ENCODE assay signal across 31 cellular contexts in the genomic region with DNA sequence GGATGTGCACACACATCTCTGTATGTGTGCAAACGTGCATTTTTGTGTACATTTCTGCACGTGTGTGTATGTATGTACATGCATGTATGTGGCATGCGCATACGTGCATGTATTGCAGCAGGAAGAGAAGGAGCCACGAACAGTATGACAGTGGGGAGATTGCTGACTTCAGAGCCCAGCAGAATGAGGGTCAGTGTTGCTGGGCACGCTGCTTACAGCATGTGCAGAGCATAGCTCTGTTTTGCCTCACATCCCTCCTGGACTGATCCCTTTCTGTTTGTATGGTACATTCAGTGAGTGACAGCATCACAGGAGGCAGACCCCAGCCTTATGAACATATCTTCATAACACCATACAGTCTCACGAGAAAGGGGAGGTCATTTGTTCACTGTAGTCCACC.
"Had no signal": no experiment of that assay in that cellular context is flagged by ENCODE, and none has a peak within 500 bp of the region (broad histone marks: within the 10 kb centered on the region; RNA-seq: fewer than 3 reads in every experiment).

No MANE protein-coding gene starts in this region.

- H3K9me3 ChIP-seq: adrenal gland, ascending aorta, breast epithelium, esophagus squamous epithelium had no signal

- H3K27me3 ChIP-seq: adrenal gland, ascending aorta, breast epithelium, esophagus squamous epithelium, gastroesophageal sphincter had no signal

- H3K27ac ChIP-seq: adrenal gland, ascending aorta, breast epithelium, cardiac muscle cell, epithelial cell of prostate, esophagus squamous epithelium, gastroesophageal sphincter had no signal

- H3K4me3 Mint-ChIP-seq: activated CD4-positive, alpha-beta memory T cell treated with anti-CD3 and anti-CD28 coated beads for 36 hours; activated CD4-positive, alpha-beta T cell treated with anti-CD3 and anti-CD28 coated beads for 36 hours; activated CD4-positive, alpha-beta T cell treated with anti-CD3 and anti-CD28 coated beads, Interleukin-2, amount 10 ng/mL, durations not matched to agents 24 days and 14 days; activated CD8-positive, alpha-beta memory T cell treated with anti-CD3 and anti-CD28 coated beads, Interleukin-2, amount 10 ng/mL, durations not matched to agents 7 days and 5 days; activated CD8-positive, alpha-beta T cell treated with anti-CD3 and anti-CD28 coated beads, Interleukin-2, amount 10 ng/mL, durations not matched to agents 7 days and 5 days; activated naive CD4-positive, alpha-beta T cell treated with anti-CD3 and anti-CD28 coated beads for 36 hours; activated naive CD4-positive, alpha-beta T cell treated with anti-CD3 and anti-CD28 coated beads, Interleukin-2, amount 50 U/mL, for 24 hours; activated naive CD8-positive, alpha-beta T cell treated with anti-CD3 and anti-CD28 coated beads for 36 hours; activated naive CD8-positive, alpha-beta T cell treated with anti-CD3 and anti-CD28 coated beads, Interleukin-2, amount 50 U/mL, for 24 hours; activated T-helper 1 cell treated with anti-CD3 and anti-CD28 coated beads, Interleukin-12 subunit alpha, Interleukin-12 subunit beta, Interleukin-2, Interleukin-4 antibody, amounts not matched to agents 30 ng/mL and 10 ng/mL and 1 ng/mL, durations not matched to agents 14 hours and 24 hours and 36 hours; central memory CD8-positive, alpha-beta T cell had no signal

- H3K4me1 ChIP-seq: adrenal gland, ascending aorta, breast epithelium, esophagus squamous epithelium, gastroesophageal sphincter had no signal

- DNase-seq: activated CD4-positive, alpha-beta memory T cell treated with anti-CD3 and anti-CD28 coated beads for 36 hours; activated CD4-positive, alpha-beta T cell treated with anti-CD3 and anti-CD28 coated beads for 36 hours; activated CD4-positive, alpha-beta T cell treated with anti-CD3 and anti-CD28 coated beads, Interleukin-2, amount 10 ng/mL, durations not matched to agents 24 days and 14 days; activated CD4-positive, CD25-positive, alpha-beta regulatory T cell; activated CD4-positive, CD25-positive, alpha-beta regulatory T cell treated with anti-CD3 and anti-CD28 coated beads, Interleukin-2, amount 50 U/mL, for 72 hours; activated CD8-positive, alpha-beta memory T cell treated with anti-CD3 and anti-CD28 coated beads, Interleukin-2, amount 10 ng/mL, durations not matched to agents 7 days and 5 days; activated CD8-positive, alpha-beta memory T cell treated with anti-CD3 and anti-CD28 coated beads, Interleukin-2, amount 50 U/mL, for 4 hours; activated CD8-positive, alpha-beta T cell treated with anti-CD3 and anti-CD28 coated beads, Interleukin-2, amount 10 ng/mL, durations not matched to agents 7 days and 5 days; activated effector memory CD4-positive, alpha-beta T cell treated with anti-CD3 and anti-CD28 coated beads, Interleukin-2, amount 50 U/mL, for 16 hours; activated naive CD4-positive, alpha-beta T cell treated with anti-CD3 and anti-CD28 coated beads for 36 hours; activated naive CD8-positive, alpha-beta T cell treated with anti-CD3 and anti-CD28 coated beads for 36 hours; activated naive CD8-positive, alpha-beta T cell treated with anti-CD3 and anti-CD28 coated beads, Interleukin-2, amount 50 U/mL, for 24 hours; activated T-cell treated with anti-CD3 and anti-CD28 coated beads, Interleukin-2, amount 50 U/mL, for 1 hour; activated T-cell treated with anti-CD3 and anti-CD28 coated beads, Interleukin-2, amount 50 U/mL, for 48 hours; adrenal gland; amygdala; cortex of kidney; dermis blood vessel endothelial cell; effector CD8-positive, alpha-beta T cell; esophagus squamous epithelium; foreskin melanocyte; T-helper 2 cell had no signal

- H3K27ac Mint-ChIP-seq: activated CD4-positive, alpha-beta memory T cell treated with anti-CD3 and anti-CD28 coated beads for 36 hours; activated CD4-positive, alpha-beta T cell treated with anti-CD3 and anti-CD28 coated beads for 36 hours; activated CD4-positive, alpha-beta T cell treated with anti-CD3 and anti-CD28 coated beads, Interleukin-2, amount 10 ng/mL, durations not matched to agents 24 days and 14 days; activated CD8-positive, alpha-beta memory T cell treated with anti-CD3 and anti-CD28 coated beads, Interleukin-2, amount 10 ng/mL, durations not matched to agents 7 days and 5 days; activated CD8-positive, alpha-beta T cell treated with anti-CD3 and anti-CD28 coated beads, Interleukin-2, amount 10 ng/mL, durations not matched to agents 7 days and 5 days; activated naive CD4-positive, alpha-beta T cell treated with anti-CD3 and anti-CD28 coated beads for 36 hours; activated naive CD4-positive, alpha-beta T cell treated with anti-CD3 and anti-CD28 coated beads, Interleukin-2, amount 50 U/mL, for 24 hours; activated naive CD8-positive, alpha-beta T cell treated with anti-CD3 and anti-CD28 coated beads for 36 hours; activated naive CD8-positive, alpha-beta T cell treated with anti-CD3 and anti-CD28 coated beads, Interleukin-2, amount 50 U/mL, for 24 hours; activated T-helper 1 cell treated with anti-CD3 and anti-CD28 coated beads, Interleukin-12 subunit alpha, Interleukin-12 subunit beta, Interleukin-2, Interleukin-4 antibody, amounts not matched to agents 30 ng/mL and 10 ng/mL and 1 ng/mL, durations not matched to agents 14 hours and 24 hours and 36 hours; activated T-helper 2 cell treated with anti-CD3 and anti-CD28 coated beads, Interferon-gamma antibody, Interleukin-2, Interleukin-4, amounts not matched to agents 10 μg/mL and 5 μg/mL and 100 μg/mL, durations not matched to agents 14 hours and 24 hours and 36 hours had no signal

- H3K4me1 Mint-ChIP-seq: activated CD4-positive, alpha-beta T cell treated with anti-CD3 and anti-CD28 coated beads for 36 hours; activated CD4-positive, alpha-beta T cell treated with anti-CD3 and anti-CD28 coated beads, Interleukin-2, amount 10 ng/mL, durations not matched to agents 24 days and 14 days; activated CD8-positive, alpha-beta memory T cell treated with anti-CD3 and anti-CD28 coated beads, Interleukin-2, amount 10 ng/mL, durations not matched to agents 7 days and 5 days; activated naive CD4-positive, alpha-beta T cell treated with anti-CD3 and anti-CD28 coated beads, Interleukin-2, amount 50 U/mL, for 24 hours; activated naive CD8-positive, alpha-beta T cell treated with anti-CD3 and anti-CD28 coated beads for 36 hours; activated naive CD8-positive, alpha-beta T cell treated with anti-CD3 and anti-CD28 coated beads, Interleukin-2, amount 50 U/mL, for 24 hours; central memory CD8-positive, alpha-beta T cell had no signal

- H3K4me3 ChIP-seq: adrenal gland, ascending aorta, breast epithelium, cardiac muscle cell, esophagus squamous epithelium, gastroesophageal sphincter had no signal

- H3K27me3 Mint-ChIP-seq: activated CD4-positive, alpha-beta memory T cell treated with anti-CD3 and anti-CD28 coated beads for 36 hours; activated CD4-positive, alpha-beta T cell treated with anti-CD3 and anti-CD28 coated beads for 36 hours; activated CD4-positive, alpha-beta T cell treated with anti-CD3 and anti-CD28 coated beads, Interleukin-2, amount 10 ng/mL, durations not matched to agents 24 days and 14 days; activated CD8-positive, alpha-beta memory T cell treated with anti-CD3 and anti-CD28 coated beads, Interleukin-2, amount 10 ng/mL, durations not matched to agents 7 days and 5 days; activated naive CD4-positive, alpha-beta T cell treated with anti-CD3 and anti-CD28 coated beads, Interleukin-2, amount 50 U/mL, for 24 hours; activated naive CD8-positive, alpha-beta T cell treated with anti-CD3 and anti-CD28 coated beads for 36 hours; activated naive CD8-positive, alpha-beta T cell treated with anti-CD3 and anti-CD28 coated beads, Interleukin-2, amount 50 U/mL, for 24 hours; central memory CD8-positive, alpha-beta T cell had no signal

- ATAC-seq: activated CD4-positive, alpha-beta T cell treated with anti-CD3 and anti-CD28 coated beads for 36 hours; activated CD8-positive, alpha-beta memory T cell treated with anti-CD3 and anti-CD28 coated beads, Interleukin-2, amount 10 ng/mL, durations not matched to agents 7 days and 5 days; activated CD8-positive, alpha-beta T cell treated with anti-CD3 and anti-CD28 coated beads, Interleukin-2, amount 10 ng/mL, durations not matched to agents 7 days and 5 days; activated naive CD8-positive, alpha-beta T cell treated with anti-CD3 and anti-CD28 coated beads, Interleukin-2, amount 50 U/mL, for 24 hours; gastroesophageal sphincter had no signal

- H3K36me3 ChIP-seq: adrenal gland, ascending aorta, breast epithelium, cardiac muscle cell, esophagus squamous epithelium, gastroesophageal sphincter had no signal

- H3K9me3 Mint-ChIP-seq: activated naive CD4-positive, alpha-beta T cell treated with anti-CD3 and anti-CD28 coated beads, Interleukin-2, amount 50 U/mL, for 24 hours; activated naive CD8-positive, alpha-beta T cell treated with anti-CD3 and anti-CD28 coated beads for 36 hours; activated naive CD8-positive, alpha-beta T cell treated with anti-CD3 and anti-CD28 coated beads, Interleukin-2, amount 50 U/mL, for 24 hours had no signal
